Comparison of ENCODE assay signal across 1 cellular context in genomic region chr1:175248036-175248435, GRCh38. TPM values are rescaled to one million over a fixed set of nuclear protein-coding genes. Genes with fewer than 3 reads are reported as not detected.
"Had no signal": no experiment of that assay in that cellular context is flagged by ENCODE, and none has a peak within 500 bp of the region (broad histone marks: within the 10 kb centered on the region; RNA-seq: fewer than 3 reads in every experiment).

No MANE protein-coding gene starts in this region.

RNA-seq across cellular contexts. Expression of gene KIAA0040, which starts 55.5 kb away (rescaled TPM):
- total RNA-seq: G401 had no signal
